28 cellular contexts compared by ENCODE assay signal in genomic region chr12:119375170-119375569, GRCh38. TPM values are rescaled to one million over a fixed set of nuclear protein-coding genes. Genes with fewer than 3 reads are reported as not detected.
DNase-seq lines count a peak whose midpoint lies in the region; ATAC-seq and TF ChIP-seq lines count a peak whose summit lies in the region.
"Had no signal": no experiment of that assay in that cellular context is flagged by ENCODE, and none has a peak within 500 bp of the region (broad histone marks: within the 10 kb centered on the region; RNA-seq: fewer than 3 reads in every experiment).

No MANE protein-coding gene starts in this region.

- ATAC-seq in activated CD8-positive, alpha-beta T cell treated with anti-CD3 and anti-CD28 coated beads, Interleukin-2, amount 10 ng/mL, durations not matched to agents 7 days and 5 days: no peak
- ATAC-seq in activated CD8-positive, alpha-beta T cell treated with anti-CD3 and anti-CD28 coated beads for 36 hours: no peak
- no peak for ATAC-seq in Right ventricle myocardium inferior
- ATAC-seq: K562 had no signal

- peaks cover 4% of the 10 kb centered on the region for H3K36me3 ChIP-seq in left ventricle myocardium inferior

- H3K36me3 Mint-ChIP-seq in activated CD8-positive, alpha-beta T cell treated with anti-CD3 and anti-CD28 coated beads, Interleukin-2, amount 10 ng/mL, durations not matched to agents 7 days and 5 days (ENCODE audit: low read depth): no peaks in the 10 kb centered on the region
- no peaks in the 10 kb centered on the region for H3K36me3 Mint-ChIP-seq in activated CD8-positive, alpha-beta T cell treated with anti-CD3 and anti-CD28 coated beads for 36 hours (ENCODE audit: low read depth)
- H3K36me3 Mint-ChIP-seq: CD4-positive, alpha-beta memory T cell had no signal

- no peak for DNase-seq in activated CD8-positive, alpha-beta T cell treated with anti-CD3 and anti-CD28 coated beads, Interleukin-2, amount 10 ng/mL, durations not matched to agents 7 days and 5 days
- DNase-seq in activated CD8-positive, alpha-beta T cell treated with anti-CD3 and anti-CD28 coated beads for 36 hours: no peak
- no peak for DNase-seq in left ventricle myocardium inferior
- no peak for DNase-seq in Right ventricle myocardium inferior (ENCODE audit: missing footprints)
- DNase-seq in caudate nucleus (lab: John Stamatoyannopoulos, UW): no peak
- DNase-seq in stimulated activated naive CD4-positive, alpha-beta T cell treated with Interleukin-2 at 50 U/mL for 16 hours (lab: John Stamatoyannopoulos, UW): no peak
- no peak for DNase-seq in globus pallidus (ENCODE audit: low spot score)
- DNase-seq: CD4-positive, alpha-beta memory T cell; COR-L47; DMS53; GM23248; H7; Kasumi-1; NCI-H1092 treated with DMSO at 0.1 percent for 48 hours; NCI-H1436; NCI-H187; NCI-H2081 treated with DMSO at 0.1 percent for 48 hours; NCI-H2171; NCI-H226; NCI-H510A; NCI-H69; RPMI8226; SHP77 treated with DMSO at 0.1 percent for 48 hours had no signal

- H3K27ac ChIP-seq in left ventricle myocardium inferior (replicated peaks) (peak overlapping the region; percentile 88), caudate nucleus (ENCODE audit: low read depth, low read length) (peak overlapping the region; percentile 24)
- H3K27ac ChIP-seq: GM23248 had no signal

- peak overlapping the region; percentile 72 for H3K27ac Mint-ChIP-seq in activated CD8-positive, alpha-beta T cell treated with anti-CD3 and anti-CD28 coated beads, Interleukin-2, amount 10 ng/mL, durations not matched to agents 7 days and 5 days
- H3K27ac Mint-ChIP-seq in activated CD8-positive, alpha-beta T cell treated with anti-CD3 and anti-CD28 coated beads for 36 hours: no peak overlapping the region
- H3K27ac Mint-ChIP-seq: CD4-positive, alpha-beta memory T cell had no signal

- POLR2A ChIA-PET in activated CD8-positive, alpha-beta T cell treated with anti-CD3 and anti-CD28 coated beads, Interleukin-2, amount 10 ng/mL, durations not matched to agents 7 days and 5 days (lab: Charles Lee): no interaction called here
- POLR2A ChIA-PET in activated CD8-positive, alpha-beta T cell treated with anti-CD3 and anti-CD28 coated beads for 36 hours (lab: Charles Lee): no interaction called here

- H3K27me3 ChIP-seq in left ventricle myocardium inferior (ENCODE audit: low read depth): no peaks in the 10 kb centered on the region

- H3K4me3 ChIP-seq in left ventricle myocardium inferior: no peak overlapping the region
- H3K4me3 ChIP-seq: GM23248, K562 had no signal

- no peaks in the 10 kb centered on the region for H3K9me3 Mint-ChIP-seq in activated CD8-positive, alpha-beta T cell treated with anti-CD3 and anti-CD28 coated beads, Interleukin-2, amount 10 ng/mL, durations not matched to agents 7 days and 5 days (ENCODE audit: insufficient read depth)
- no peaks in the 10 kb centered on the region for H3K9me3 Mint-ChIP-seq in activated CD8-positive, alpha-beta T cell treated with anti-CD3 and anti-CD28 coated beads for 36 hours

- H3K4me3 Mint-ChIP-seq in activated CD8-positive, alpha-beta T cell treated with anti-CD3 and anti-CD28 coated beads, Interleukin-2, amount 10 ng/mL, durations not matched to agents 7 days and 5 days: peak overlapping the region; percentile 7
- H3K4me3 Mint-ChIP-seq in activated CD8-positive, alpha-beta T cell treated with anti-CD3 and anti-CD28 coated beads for 36 hours: no peak overlapping the region
- H3K4me3 Mint-ChIP-seq: CD4-positive, alpha-beta memory T cell had no signal

- CTCF ChIA-PET in activated CD8-positive, alpha-beta T cell treated with anti-CD3 and anti-CD28 coated beads, Interleukin-2, amount 10 ng/mL, durations not matched to agents 7 days and 5 days (lab: Charles Lee): no interaction called here
- CTCF ChIA-PET in activated CD8-positive, alpha-beta T cell treated with anti-CD3 and anti-CD28 coated beads for 36 hours (lab: Charles Lee): interaction anchor here (1.6 kb wide), 1 partner anchor 9 kb away, joined by 5 read pairs; no protein-coding TSS in a partner anchor

- peaks cover 5% of the 10 kb centered on the region for H3K9me3 ChIP-seq in left ventricle myocardium inferior (replicated peaks)

- peaks cover 2% of the 10 kb centered on the region for H3K27me3 Mint-ChIP-seq in activated CD8-positive, alpha-beta T cell treated with anti-CD3 and anti-CD28 coated beads, Interleukin-2, amount 10 ng/mL, durations not matched to agents 7 days and 5 days (ENCODE audit: low read depth)
- H3K27me3 Mint-ChIP-seq in activated CD8-positive, alpha-beta T cell treated with anti-CD3 and anti-CD28 coated beads for 36 hours: peaks cover 1% of the 10 kb centered on the region

- H3K4me1 Mint-ChIP-seq in activated CD8-positive, alpha-beta T cell treated with anti-CD3 and anti-CD28 coated beads, Interleukin-2, amount 10 ng/mL, durations not matched to agents 7 days and 5 days (ENCODE audit: low read depth): peaks cover 17% of the 10 kb centered on the region
- H3K4me1 Mint-ChIP-seq in activated CD8-positive, alpha-beta T cell treated with anti-CD3 and anti-CD28 coated beads for 36 hours (ENCODE audit: low read depth): no peaks in the 10 kb centered on the region
- H3K4me1 Mint-ChIP-seq: CD4-positive, alpha-beta memory T cell had no signal

- H3K4me1 ChIP-seq in left ventricle myocardium inferior: peaks cover 73% of the 10 kb centered on the region

- TF ChIP-seq CTCF in activated CD8-positive, alpha-beta T cell treated with anti-CD3 and anti-CD28 coated beads for 36 hours (IDR thresholded peaks at IDR 0.05): no peak
- TF ChIP-seq CTCF in left ventricle myocardium inferior (IDR thresholded peaks at IDR 0.05; ENCODE audit: borderline replicate concordance): no peak

- intact Hi-C loops in activated CD8-positive, alpha-beta T cell treated with anti-CD3 and anti-CD28 coated beads for 36 hours (cut with micrococcal nuclease): no loop called here
- intact Hi-C loops in left ventricle myocardium inferior (cut with micrococcal nuclease) (no loop called here), Right ventricle myocardium inferior (cut with DNase I) (no loop called here)

RNA-seq across cellular contexts. Expression of gene CCDC60, which starts 40.6 kb away (rescaled TPM):
- not detected for total RNA-seq in activated CD8-positive, alpha-beta T cell treated with anti-CD3 and anti-CD28 coated beads, Interleukin-2, amount 10 ng/mL, durations not matched to agents 7 days and 5 days
- not detected for total RNA-seq in activated CD8-positive, alpha-beta T cell treated with anti-CD3 and anti-CD28 coated beads for 36 hours
- not detected for total RNA-seq in left ventricle myocardium inferior
- total RNA-seq in Right ventricle myocardium inferior: not detected
- total RNA-seq: CD4-positive, alpha-beta memory T cell; Daoy; G401; GM23248; HT1080; K562; M059J had no signal
